Comparison of ENCODE assay signal across 1 cellular context in the genomic region with DNA sequence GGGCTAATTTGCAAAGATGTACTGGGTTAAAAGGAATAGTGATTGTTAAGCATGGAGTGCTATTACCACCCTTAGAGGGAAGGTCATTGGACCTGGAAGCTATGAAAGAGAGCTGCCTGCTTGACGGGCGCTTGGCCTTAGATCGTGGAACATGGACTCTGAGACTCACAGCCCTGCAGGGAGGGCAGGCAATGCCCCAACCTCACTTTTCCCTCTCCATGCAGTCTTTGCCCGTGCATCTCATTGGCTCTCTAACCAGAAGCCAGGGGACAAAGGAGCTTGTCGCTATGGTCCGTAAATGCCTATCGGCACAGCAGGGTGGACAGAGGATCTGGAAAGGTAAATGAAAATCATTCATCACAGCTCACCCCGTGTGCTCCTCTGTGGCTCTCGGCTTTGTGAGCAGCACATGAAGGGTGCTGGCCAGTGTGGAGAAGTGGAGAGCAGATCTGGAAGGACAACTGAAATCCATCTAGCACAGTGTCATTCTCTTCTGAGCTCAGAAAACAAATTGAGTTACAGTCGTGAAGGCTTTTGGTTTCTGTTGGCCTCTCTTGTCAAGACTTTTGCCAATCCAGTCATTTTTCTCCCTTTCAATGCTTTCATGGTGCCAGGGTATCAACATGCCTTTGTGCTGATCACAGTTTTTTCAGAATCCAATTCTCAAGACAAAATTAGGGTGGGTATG.
TF ChIP-seq lines count a peak whose summit lies in the region.

No MANE protein-coding gene starts in this region.

TF ChIP-seq in K562, 482 proteins besides CTCF, POLR2A, EP300 and RAD21 (continued from another document):
- TF ChIP-seq, protein P1, sequence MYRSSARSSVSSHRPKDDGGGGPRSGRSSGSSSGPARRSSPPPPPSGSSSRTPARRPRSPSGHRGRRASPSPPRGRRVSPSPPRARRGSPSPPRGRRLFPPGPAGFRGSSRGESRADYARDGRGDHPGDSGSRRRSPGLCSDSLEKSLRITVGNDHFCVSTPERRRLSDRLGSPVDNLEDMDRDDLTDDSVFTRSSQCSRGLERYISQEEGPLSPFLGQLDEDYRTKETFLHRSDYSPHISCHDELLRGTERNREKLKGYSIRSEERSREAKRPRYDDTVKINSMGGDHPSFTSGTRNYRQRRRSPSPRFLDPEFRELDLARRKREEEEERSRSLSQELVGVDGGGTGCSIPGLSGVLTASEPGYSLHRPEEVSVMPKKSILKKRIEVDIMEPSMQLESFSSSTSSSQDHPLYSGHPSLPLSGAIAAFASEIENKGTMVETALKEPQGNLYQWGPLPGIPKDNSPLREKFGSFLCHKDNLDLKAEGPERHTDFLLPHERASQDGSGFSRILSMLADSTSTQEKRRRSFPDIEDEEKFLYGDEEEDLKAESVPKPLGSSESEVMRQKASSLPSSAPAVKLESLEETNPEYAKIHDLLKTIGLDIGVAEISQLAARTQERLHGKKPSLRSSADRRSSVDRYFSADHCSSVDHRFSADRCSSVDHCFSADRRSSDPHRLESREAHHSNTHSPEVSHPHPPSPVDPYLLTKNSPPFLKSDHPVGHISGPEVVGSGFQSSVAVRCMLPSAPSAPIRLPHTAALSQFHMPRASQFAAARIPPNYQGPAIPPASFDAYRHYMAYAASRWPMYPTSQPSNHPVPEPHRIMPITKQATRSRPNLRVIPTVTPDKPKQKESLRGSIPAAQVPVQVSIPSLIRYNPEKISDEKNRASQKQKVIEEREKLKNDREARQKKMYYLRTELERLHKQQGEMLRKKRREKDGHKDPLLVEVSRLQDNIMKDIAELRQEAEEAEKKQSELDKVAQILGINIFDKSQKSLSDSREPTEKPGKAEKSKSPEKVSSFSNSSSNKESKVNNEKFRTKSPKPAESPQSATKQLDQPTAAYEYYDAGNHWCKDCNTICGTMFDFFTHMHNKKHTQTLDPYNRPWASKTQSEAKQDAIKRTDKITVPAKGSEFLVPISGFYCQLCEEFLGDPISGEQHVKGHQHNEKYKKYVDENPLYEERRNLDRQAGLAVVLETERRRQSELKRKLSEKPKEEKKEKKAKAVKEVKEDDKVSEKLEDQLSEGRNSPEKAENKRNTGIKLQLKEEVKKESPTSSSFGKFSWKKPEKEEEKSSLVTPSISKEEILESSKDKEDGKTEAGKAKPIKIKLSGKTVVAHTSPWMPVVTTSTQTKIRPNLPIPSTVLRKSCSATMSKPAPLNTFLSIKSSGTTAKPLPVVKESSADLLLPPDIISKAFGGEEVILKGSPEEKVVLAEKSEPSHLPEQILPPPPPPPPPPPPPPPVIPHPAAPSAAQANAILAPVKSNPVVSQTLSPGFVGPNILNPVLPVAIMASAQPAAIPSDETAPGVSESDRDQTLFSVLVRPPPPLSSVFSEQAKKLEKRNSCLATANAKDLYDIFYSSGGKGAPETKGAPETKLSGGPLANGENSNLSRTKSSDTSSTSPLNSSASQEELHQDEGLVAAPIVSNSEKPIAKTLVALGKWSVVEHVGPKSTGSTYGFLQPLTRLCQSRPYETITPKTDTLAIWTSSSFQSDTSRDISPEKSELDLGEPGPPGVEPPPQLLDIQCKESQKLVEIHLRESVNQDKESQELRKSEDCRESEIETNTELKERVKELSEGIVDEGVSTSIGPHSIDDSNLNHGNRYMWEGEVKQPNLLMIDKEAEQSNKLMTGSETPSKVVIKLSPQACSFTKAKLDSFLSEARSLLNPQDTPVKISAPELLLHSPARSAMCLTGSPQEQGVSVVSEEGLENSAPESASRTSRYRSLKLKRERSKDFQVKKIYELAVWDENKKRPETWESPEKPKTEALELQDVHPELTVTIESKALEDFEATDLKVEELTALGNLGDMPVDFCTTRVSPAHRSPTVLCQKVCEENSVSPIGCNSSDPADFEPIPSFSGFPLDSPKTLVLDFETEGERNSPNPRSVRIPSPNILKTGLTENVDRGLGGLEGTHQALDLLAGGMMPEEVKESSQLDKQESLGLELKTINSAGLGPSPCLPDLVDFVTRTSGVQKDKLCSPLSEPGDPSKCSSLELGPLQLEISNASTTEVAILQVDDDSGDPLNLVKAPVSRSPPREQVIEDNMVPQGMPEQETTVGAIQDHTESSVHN (IDR thresholded peaks at IDR 0.05; ENCODE audit: borderline replicate concordance in 1 of 2, low read depth in 1 of 2) = no peak
- TF ChIP-seq, protein P2, sequence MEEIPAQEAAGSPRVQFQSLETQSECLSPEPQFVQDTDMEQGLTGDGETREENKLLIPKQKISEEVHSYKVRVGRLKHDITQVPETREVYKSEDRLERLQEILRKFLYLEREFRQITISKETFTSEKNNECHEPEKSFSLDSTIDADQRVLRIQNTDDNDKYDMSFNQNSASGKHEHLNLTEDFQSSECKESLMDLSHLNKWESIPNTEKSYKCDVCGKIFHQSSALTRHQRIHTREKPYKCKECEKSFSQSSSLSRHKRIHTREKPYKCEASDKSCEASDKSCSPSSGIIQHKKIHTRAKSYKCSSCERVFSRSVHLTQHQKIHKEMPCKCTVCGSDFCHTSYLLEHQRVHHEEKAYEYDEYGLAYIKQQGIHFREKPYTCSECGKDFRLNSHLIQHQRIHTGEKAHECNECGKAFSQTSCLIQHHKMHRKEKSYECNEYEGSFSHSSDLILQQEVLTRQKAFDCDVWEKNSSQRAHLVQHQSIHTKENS (CRISPR knock-in tag; IDR thresholded peaks at IDR 0.05) = no peak
